In genomic region chr1:246297314-246298273, GRCh38 we compare ENCODE assay signal across 1 cellular context.
TF ChIP-seq lines count a peak whose summit lies in the region.

No MANE protein-coding gene starts in this region.

TF ChIP-seq in HepG2, 621 proteins besides CTCF, POLR2A, EP300 and RAD21 (continued from another document):
- no peak for TF ChIP-seq RBAK (CRISPR knock-in tag; IDR thresholded peaks at IDR 0.05)
- no peak for TF ChIP-seq KDM6A (CRISPR knock-in tag; IDR thresholded peaks at IDR 0.05; ENCODE audit: low read depth)
- TF ChIP-seq ZNF589 (CRISPR knock-in tag; conservative IDR thresholded peaks at IDR 0.05) = no peak
- TF ChIP-seq ZNF615 (CRISPR knock-in tag; IDR thresholded peaks at IDR 0.05; ENCODE audit: borderline replicate concordance) = no peak
TF ChIP-seq in HepG2: peak in this region for 0.
